Comparison of ENCODE assay signal across 8 cellular contexts in the genomic region with DNA sequence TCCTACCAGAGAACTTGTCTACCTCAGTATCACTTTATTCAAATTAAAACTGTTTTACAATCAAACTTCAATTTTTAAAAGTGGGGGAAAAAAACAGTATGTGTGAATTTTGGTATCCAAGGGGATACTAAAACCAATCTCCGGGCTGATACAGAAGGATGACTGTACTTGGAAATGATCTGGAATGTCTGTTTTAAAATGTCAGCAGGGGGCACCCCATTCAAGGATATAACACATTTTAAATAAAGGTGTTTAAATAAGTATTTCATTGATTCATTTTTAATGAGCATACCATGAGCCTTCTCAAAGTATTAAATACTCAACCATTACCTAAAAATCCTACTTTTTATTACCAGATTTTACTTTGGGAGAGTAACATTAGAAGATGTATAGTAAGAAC.
DNase-seq lines count a peak whose midpoint lies in the region; ATAC-seq, FAIRE-seq and TF ChIP-seq lines count a peak whose summit lies in the region.

No MANE protein-coding gene starts in this region.

- peaks cover 28 to 49% of the 10 kb centered on the region in 2 donors for H3K36me3 Mint-ChIP-seq in CD14-positive monocyte

- no peak overlapping the region for H3K27ac Mint-ChIP-seq in CD14-positive monocyte

- no peaks in the 10 kb centered on the region for H3K4me1 Mint-ChIP-seq in CD14-positive monocyte

- DNase-seq in CD14-positive monocyte (ENCODE audit: low spot score) (no peak), GM19239 (ENCODE audit: insufficient read length, low spot score) (no peak), RPMI8226 (peak; percentile 36), fibroblast of pulmonary artery (ENCODE audit: low read depth) (peak; percentile 79), retinal pigment epithelial cell (ENCODE audit: low read depth) (no peak), UCSD-AML1 (lab: John Stamatoyannopoulos, UW; ENCODE audit: unreplicated experiment) (no peak)

- peak; percentile 64 for FAIRE-seq in GM19239 (lab: Jason Lieb, UNC)

- ATAC-seq in GM18907 (IDR thresholded peaks at IDR 0.05; ENCODE audit: unreplicated experiment): no peak
- ATAC-seq in HG03378 (IDR thresholded peaks at IDR 0.05; ENCODE audit: unreplicated experiment): no peak

- H3K4me3 ChIP-seq in fibroblast of pulmonary artery (replicated peaks; ENCODE audit: low read depth, low read length) (no peak overlapping the region), retinal pigment epithelial cell (ENCODE audit: low read length) (no peak overlapping the region)

- H3K27me3 Mint-ChIP-seq in CD14-positive monocyte (ENCODE audit: low read depth in 3 of 3): peaks cover 0 to 1% (median 0%) of the 10 kb centered on the region in 3 donors

- peak; percentile 49 for TF ChIP-seq CTCF in CD14-positive monocyte (IDR thresholded peaks at IDR 0.05)
- TF ChIP-seq CTCF in fibroblast of pulmonary artery (IDR thresholded peaks at IDR 0.05; ENCODE audit: low read length, missing control alignments): peak; percentile 45
- TF ChIP-seq CTCF in retinal pigment epithelial cell (conservative IDR thresholded peaks at IDR 0.05; ENCODE audit: low read depth, low read length): peak; percentile 39

- intact Hi-C loops in CD14-positive monocyte (cut with micrococcal nuclease): loop anchor here (5.0 to 10.0 kb wide), 4 partner anchors 201 to 651 kb away; a partner anchor contains a TSS

- peaks cover 12 to 19% (median 16%) of the 10 kb centered on the region in 7 donors for H3K9me3 Mint-ChIP-seq in CD14-positive monocyte

- H3K4me3 Mint-ChIP-seq in CD14-positive monocyte: no peak overlapping the region

Comparison
In these comparisons a context has a peak if more than half of its experiments do, and no peak if none do; other contexts are left out.
1. DNase-seq: peak in RPMI8226 (single experiment) and fibroblast of pulmonary artery (single experiment); none in CD14-positive monocyte (single experiment), GM19239 (single experiment), retinal pigment epithelial cell (single experiment) and UCSD-AML1 (single experiment).
2. Peak in every context shown above with its lines, with median percentiles within 50 percentile points of each other: CTCF ChIP-seq.